Comparison of ENCODE assay signal across 13 cellular contexts in the genomic region with DNA sequence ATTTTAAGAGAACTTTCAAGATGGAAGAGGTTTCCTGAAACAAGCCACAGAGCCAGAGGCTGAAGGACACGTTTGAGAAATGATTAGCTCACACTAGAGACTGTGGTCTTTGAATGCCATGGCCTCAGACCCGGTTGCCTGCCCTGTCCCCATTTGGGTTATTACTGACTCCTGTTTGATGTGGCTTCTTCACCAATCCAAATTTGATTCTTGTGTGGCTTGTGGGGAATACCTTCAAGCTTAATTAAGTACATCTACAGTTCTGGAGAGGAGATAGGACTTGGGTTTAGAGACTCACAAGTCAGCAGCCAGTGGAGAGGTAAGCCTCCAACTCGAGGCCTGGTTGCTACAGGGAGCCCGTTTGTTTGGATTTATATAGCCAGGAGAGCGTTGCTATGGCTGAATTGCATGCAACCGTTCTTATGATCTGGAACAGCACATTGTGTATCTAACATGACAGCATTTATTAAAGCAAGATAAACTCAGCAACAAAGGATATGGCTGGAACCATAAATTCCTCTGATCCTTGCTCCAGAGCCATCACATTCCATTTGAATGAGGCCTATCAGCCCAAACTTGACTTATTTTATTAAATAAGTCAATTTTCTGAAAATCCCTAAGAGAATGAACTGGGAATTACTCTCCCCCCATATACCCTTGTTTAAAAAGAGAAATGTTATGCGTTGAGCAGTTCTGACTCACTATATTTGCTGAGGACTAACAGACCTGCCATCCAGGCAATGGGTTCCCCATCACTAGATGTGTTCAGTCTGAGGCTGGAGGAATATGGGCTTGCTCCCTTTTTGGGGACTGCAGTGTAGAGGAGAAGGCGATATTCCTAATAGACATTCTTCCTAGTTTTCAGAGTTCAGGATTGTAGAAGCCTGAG.
DNase-seq lines count a peak whose midpoint lies in the region; ATAC-seq and TF ChIP-seq lines count a peak whose summit lies in the region.
"Had no signal": no experiment of that assay in that cellular context is flagged by ENCODE, and none has a peak within 500 bp of the region (broad histone marks: within the 10 kb centered on the region; RNA-seq: fewer than 3 reads in every experiment).

No MANE protein-coding gene starts in this region.

- TF ChIP-seq POLR2A in uterus (IDR thresholded peaks at IDR 0.05) = no peak

- intact Hi-C loops in uterus (cut with DNase I; ENCODE audit: low total_unique reads) = no loop called here

- H3K36me3 ChIP-seq in brain microvascular endothelial cell (replicated peaks) = no peaks in the 10 kb centered on the region
- H3K36me3 ChIP-seq in mucosa of rectum (ENCODE audit: control insufficient read depth in 2 of 2, insufficient read depth in 2 of 2, low read length in 2 of 2) = no peaks in the 10 kb centered on the region
- H3K36me3 ChIP-seq in uterus = no peaks in the 10 kb centered on the region
- no peaks in the 10 kb centered on the region for H3K36me3 ChIP-seq in HAP-1 (replicated peaks)

- in situ Hi-C loops in brain microvascular endothelial cell (cut with HindIII; ENCODE audit: low pct_ligation_motif_present, low sequenced_read_pairs) (loop anchor here (25.0 kb wide), 1 partner anchor 331 kb away; a partner anchor contains a TSS), HAP-1 (cut with MboI; ENCODE audit: low sequenced_read_pairs) (loop anchor here (10.0 kb wide), 2 partner anchors 344 to 614 kb away; no protein-coding TSS in a partner anchor)

- H3K9me3 ChIP-seq in mucosa of rectum (ENCODE audit: control insufficient read depth in 2 of 2, low read length in 2 of 2) (no peaks in the 10 kb centered on the region), uterus (no peaks in the 10 kb centered on the region), HAP-1 (no peaks in the 10 kb centered on the region)

- H3K4me3 ChIP-seq in brain microvascular endothelial cell (ENCODE audit: low read depth, low read length) (no peak overlapping the region), mucosa of rectum (ENCODE audit: low read length in 2 of 2) (no peak overlapping the region), uterus (no peak overlapping the region), HAP-1 (no peak overlapping the region)

- no peak overlapping the region for H3K9ac ChIP-seq in mucosa of rectum (ENCODE audit: low read depth in 1 of 2, low read length in 2 of 2)

- DNase-seq in DMS53 (lab: John Stamatoyannopoulos, UW) (peak; percentile 14), DMS53 treated with DMSO at 0.1 percent for 48 hours (lab: John Stamatoyannopoulos, UW; ENCODE audit: unreplicated experiment) (no peak), brain microvascular endothelial cell (peak; percentile 96), uterus (peak; percentile 56 to 72), HAP-1 (ENCODE audit: low spot score in 2 of 2) (no peak), ecto neural progenitor cell (ENCODE audit: low spot score) (no peak)
- DNase-seq: activated CD8-positive, alpha-beta memory T cell treated with anti-CD3 and anti-CD28 coated beads, Interleukin-2, amount 10 ng/mL, durations not matched to agents 7 days and 5 days; NCI-H1048; stimulated activated CD8-positive, alpha-beta memory T cell treated with anti-CD3 and anti-CD28 coated beads, Interleukin-4, amount 100 ng/mL, for 48 hours; T-helper 2 cell had no signal

- H3K4me1 ChIP-seq in mucosa of rectum (ENCODE audit: control insufficient read depth in 2 of 2, insufficient read depth in 2 of 2, low read length in 2 of 2) (no peaks in the 10 kb centered on the region), uterus (peaks cover 0 to 9% of the 10 kb centered on the region in 2 donors), HAP-1 (no peaks in the 10 kb centered on the region)

- H3K27me3 ChIP-seq in brain microvascular endothelial cell (replicated peaks) (no peaks in the 10 kb centered on the region), mucosa of rectum (ENCODE audit: control insufficient read depth in 2 of 2, insufficient read depth in 2 of 2, low read length in 2 of 2) (no peaks in the 10 kb centered on the region), uterus (no peaks in the 10 kb centered on the region), HAP-1 (ENCODE audit: low read depth) (no peaks in the 10 kb centered on the region)

- TF ChIP-seq CTCF in brain microvascular endothelial cell (IDR thresholded peaks at IDR 0.05; ENCODE audit: low read depth, low read length, missing control alignments) = no peak
- TF ChIP-seq CTCF in uterus (IDR thresholded peaks at IDR 0.05) = no peak

- peak overlapping the region; percentile 59 for H3K27ac ChIP-seq in brain microvascular endothelial cell
- peak overlapping the region; percentile 38 to 49 for H3K27ac ChIP-seq in mucosa of rectum (ENCODE audit: low read depth in 2 of 2, low read length in 2 of 2)
- peak overlapping the region; percentile 73 to 92 for H3K27ac ChIP-seq in uterus
- H3K27ac ChIP-seq: 22Rv1 had no signal

- ATAC-seq in HG03439 (IDR thresholded peaks at IDR 0.05; ENCODE audit: unreplicated experiment) = no peak
- ATAC-seq: activated CD8-positive, alpha-beta memory T cell treated with anti-CD3 and anti-CD28 coated beads, Interleukin-2, amount 10 ng/mL, durations not matched to agents 7 days and 5 days had no signal

Comparison
In these comparisons a context has a peak if more than half of its experiments do, and no peak if none do; other contexts are left out.
1. DNase-seq: peak in DMS53 (single experiment), brain microvascular endothelial cell (single experiment) and uterus (2 of 2); none in DMS53 treated with DMSO at 0.1 percent for 48 hours (single experiment), HAP-1 (0 of 2) and ecto neural progenitor cell (single experiment).
2. Peak in every context shown above with its lines, with median percentiles within 50 percentile points of each other: H3K27ac ChIP-seq.